ENCODE assay signal across 20 cellular contexts in the genomic region with DNA sequence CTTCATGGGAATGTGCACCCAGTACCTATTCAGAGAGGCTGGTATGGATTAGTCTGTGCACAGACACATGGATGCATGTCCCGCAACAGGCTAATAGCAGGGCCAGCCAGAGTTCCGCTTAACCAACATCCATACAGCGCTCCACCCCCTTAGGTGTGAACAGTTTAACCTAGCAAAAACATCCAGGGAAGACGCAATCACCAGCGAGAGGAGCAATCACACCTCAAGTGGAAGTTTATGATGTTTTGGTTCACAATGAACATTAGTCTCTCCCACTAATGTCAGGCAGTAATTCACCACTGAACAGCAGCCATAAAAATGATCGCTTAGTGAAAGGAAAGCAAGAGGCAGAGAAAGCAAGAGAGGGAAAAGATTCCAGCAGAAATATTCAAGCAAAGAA.
DNase-seq lines count a peak whose midpoint lies in the region; ATAC-seq and TF ChIP-seq lines count a peak whose summit lies in the region.
"Had no signal": no experiment of that assay in that cellular context is flagged by ENCODE, and none has a peak within 500 bp of the region (broad histone marks: within the 10 kb centered on the region; RNA-seq: fewer than 3 reads in every experiment).

No MANE protein-coding gene starts in this region.

- 61 to 63% methylated on average over 6 of the region's 6 CpGs for WGBS in lower leg skin, 2 donors

- POLR2A ChIA-PET in T-cell (lab: Charles Lee), result interaction anchor here in 1 of 2 donors (0.5 kb wide), 1 partner anchor 10 kb away, joined by 5 read pairs; no protein-coding TSS in a partner anchor

- no peaks in the 10 kb centered on the region for H3K9me3 Mint-ChIP-seq in activated naive CD4-positive, alpha-beta T cell treated with anti-CD3 and anti-CD28 coated beads, Interleukin-2, amount 50 U/mL, for 24 hours
- H3K9me3 Mint-ChIP-seq in T-cell, result no peaks in the 10 kb centered on the region
- H3K9me3 Mint-ChIP-seq: activated CD4-positive, alpha-beta memory T cell treated with anti-CD3 and anti-CD28 coated beads, Interleukin-2, amount 10 ng/mL, durations not matched to agents 7 days and 5 days; activated T-cell treated with anti-CD3 and anti-CD28 coated beads, Interleukin-2, amount 50 U/mL, for 24 hours; GM23338; T-helper 1 cell treated with Interleukin-12 subunit alpha and Interleukin-12 subunit beta and Interleukin-4 antibody, amounts not matched to agents 30 μg/mL and 1 μg/mL, for 36 hours had no signal

- H3K4me3 Mint-ChIP-seq in activated naive CD4-positive, alpha-beta T cell treated with anti-CD3 and anti-CD28 coated beads, Interleukin-2, amount 50 U/mL, for 24 hours, result peak overlapping the region; percentile 51
- H3K4me3 Mint-ChIP-seq in T-cell, result peak overlapping the region in 1 of 3 donors; percentile 57
- H3K4me3 Mint-ChIP-seq: activated CD4-positive, alpha-beta memory T cell treated with anti-CD3 and anti-CD28 coated beads, Interleukin-2, amount 10 ng/mL, durations not matched to agents 7 days and 5 days; activated T-cell treated with anti-CD3 and anti-CD28 coated beads, Interleukin-2, amount 50 U/mL, for 24 hours; GM23338; T-helper 1 cell treated with Interleukin-12 subunit alpha and Interleukin-12 subunit beta and Interleukin-4 antibody, amounts not matched to agents 30 μg/mL and 1 μg/mL, for 36 hours had no signal

- no peak overlapping the region for H3K4me3 ChIP-seq in lower leg skin (ENCODE audit: low read depth, poor library complexity, severe bottlenecking)
- H3K4me3 ChIP-seq: GM23338, Peyer's patch, SJCRH30 had no signal

- H3K27me3 Mint-ChIP-seq in activated naive CD4-positive, alpha-beta T cell treated with anti-CD3 and anti-CD28 coated beads, Interleukin-2, amount 50 U/mL, for 24 hours, result no peaks in the 10 kb centered on the region
- H3K27me3 Mint-ChIP-seq in T-cell, result peaks cover 0 to 2% of the 10 kb centered on the region in 2 donors
- H3K27me3 Mint-ChIP-seq: activated T-cell treated with anti-CD3 and anti-CD28 coated beads, Interleukin-2, amount 50 U/mL, for 24 hours had no signal

- ATAC-seq in T-cell (replicated peaks in 1 of 4) (no peak), left colon (peak; percentile 90), GM19035 (IDR thresholded peaks at IDR 0.05; ENCODE audit: unreplicated experiment) (no peak)

- intact Hi-C loops in left colon (cut with DNase I, micrococcal nuclease), result no loop called here
- intact Hi-C loops in lower leg skin (cut with DNase I; ENCODE audit: low total_unique reads), result no loop called here

- no peak for TF ChIP-seq CTCF in lower leg skin (IDR thresholded peaks at IDR 0.05)

- H3K27ac Mint-ChIP-seq in activated naive CD4-positive, alpha-beta T cell treated with anti-CD3 and anti-CD28 coated beads, Interleukin-2, amount 50 U/mL, for 24 hours, result no peak overlapping the region
- peak overlapping the region; percentile 13 to 59 for H3K27ac Mint-ChIP-seq in T-cell
- H3K27ac Mint-ChIP-seq: activated CD4-positive, alpha-beta memory T cell treated with anti-CD3 and anti-CD28 coated beads, Interleukin-2, amount 10 ng/mL, durations not matched to agents 7 days and 5 days; GM23338 had no signal

- CTCF ChIA-PET in T-cell (lab: Charles Lee), result interaction anchor here (0.9 to 1.2 kb wide), 3 partner anchors 11 to 94 kb away, joined by 3 to 5 read pairs (median 3); no protein-coding TSS in a partner anchor

- no peaks in the 10 kb centered on the region for H3K36me3 Mint-ChIP-seq in activated naive CD4-positive, alpha-beta T cell treated with anti-CD3 and anti-CD28 coated beads, Interleukin-2, amount 50 U/mL, for 24 hours
- no peaks in the 10 kb centered on the region for H3K36me3 Mint-ChIP-seq in T-cell

- no peak for TF ChIP-seq POLR2A in lower leg skin (IDR thresholded peaks at IDR 0.05)

- peaks cover 52% of the 10 kb centered on the region for H3K4me1 Mint-ChIP-seq in activated naive CD4-positive, alpha-beta T cell treated with anti-CD3 and anti-CD28 coated beads, Interleukin-2, amount 50 U/mL, for 24 hours
- H3K4me1 Mint-ChIP-seq in T-cell, result peaks cover 42 to 55% (median 52%) of the 10 kb centered on the region in 3 donors

- DNase-seq in activated naive CD4-positive, alpha-beta T cell treated with anti-CD3 and anti-CD28 coated beads, Interleukin-2, amount 50 U/mL, for 16 hours, result no peak
- DNase-seq in T-cell (no peak), left colon (no peak), lower leg skin (ENCODE audit: low spot score in 2 of 2) (no peak), T1000 (lab: John Stamatoyannopoulos, UW) (no peak), COLO829 (ENCODE audit: low spot score) (no peak)
- DNase-seq: C1 segment of cervical spinal cord, DMS 273 treated with DMSO at 0.1 percent for 48 hours, head of caudate nucleus, NCI-H146, NCI-H226, occipital lobe, Peyer's patch, SJCRH30 had no signal
